ENCODE assay signal across 9 cellular contexts in genomic region chr9:96875460-96876142, GRCh38. TPM values are rescaled to one million over a fixed set of nuclear protein-coding genes. Genes with fewer than 3 reads are reported as not detected.
DNase-seq lines count a peak whose midpoint lies in the region; ATAC-seq, FAIRE-seq and TF ChIP-seq lines count a peak whose summit lies in the region.
"Had no signal": no experiment of that assay in that cellular context is flagged by ENCODE, and none has a peak within 500 bp of the region (broad histone marks: within the 10 kb centered on the region; RNA-seq: fewer than 3 reads in every experiment).

No MANE protein-coding gene starts in this region.

- no peaks in the 10 kb centered on the region for H3K27me3 ChIP-seq in aorta (ENCODE audit: control insufficient read depth in 1 of 2, insufficient read depth in 2 of 2, low read length in 1 of 2)

- peak; percentile 77 for DNase-seq in D721Med (ENCODE audit: insufficient read length, low spot score)
- DNase-seq in GM20000 (ENCODE audit: low spot score), result peak; percentile 86
- DNase-seq in HTR-8/SVneo (ENCODE audit: insufficient read length, low spot score), result peak; percentile 79
- peak; percentile 84 for DNase-seq in NOMO-1 treated with DMSO at 0.1 percent for 48 hours (lab: John Stamatoyannopoulos, UW; ENCODE audit: unreplicated experiment)
- DNase-seq in germinal center (ENCODE audit: low spot score), result peak; percentile 64
- DNase-seq in neural crest cell (ENCODE audit: low read depth, low spot score), result peak; percentile 80
- DNase-seq in aorta, result peak in 1 of 2 donors; percentile 48

- H3K4me3 ChIP-seq in aorta (ENCODE audit: low read length in 2 of 2), result peak overlapping the region in 1 of 2 donors; percentile 25

- no peaks in the 10 kb centered on the region for H3K9me3 Mint-ChIP-seq in activated T-helper 17 cell treated with anti-CD3 and anti-CD28 coated beads, Interleukin-2, amount 50 U/mL, for 72 hours
- peaks cover 2% of the 10 kb centered on the region for H3K9me3 Mint-ChIP-seq in neural crest cell

- FAIRE-seq in D721Med (lab: Jason Lieb, UNC), result no peak
- FAIRE-seq in HTR-8/SVneo (lab: Jason Lieb, UNC), result peak; percentile 40

- H3K36me3 ChIP-seq in aorta (ENCODE audit: control insufficient read depth in 1 of 2, insufficient read depth in 2 of 2, low read length in 1 of 2), result no peaks in the 10 kb centered on the region

- peak; percentile 38 for ATAC-seq in activated T-helper 17 cell treated with anti-CD3 and anti-CD28 coated beads, Interleukin-2, amount 50 U/mL, for 72 hours (replicated peaks)
- ATAC-seq in aorta (ENCODE audit: low FRiP score), result peak; percentile 54

- peaks cover 29% of the 10 kb centered on the region for H3K27me3 Mint-ChIP-seq in activated T-helper 17 cell treated with anti-CD3 and anti-CD28 coated beads, Interleukin-2, amount 50 U/mL, for 72 hours
- peaks cover 3% of the 10 kb centered on the region for H3K27me3 Mint-ChIP-seq in neural crest cell (ENCODE audit: low read depth)

- H3K9me3 ChIP-seq in aorta (ENCODE audit: control insufficient read depth, low read length), result no peaks in the 10 kb centered on the region

- H3K4me1 Mint-ChIP-seq in activated T-helper 17 cell treated with anti-CD3 and anti-CD28 coated beads, Interleukin-2, amount 50 U/mL, for 72 hours, result peaks cover 18% of the 10 kb centered on the region
- peaks cover 12% of the 10 kb centered on the region for H3K4me1 Mint-ChIP-seq in neural crest cell

- intact Hi-C loops in aorta (cut with DNase I), result no loop called here

- whole genome bisulfite sequencing in aorta, 2 donors, result 1% methylated on average over 43 of the region's 43 CpGs

- H3K27ac ChIP-seq in aorta (ENCODE audit: low read depth in 1 of 2, low read length in 2 of 2), result no peak overlapping the region

- peak overlapping the region; percentile 88 for H3K4me3 Mint-ChIP-seq in activated T-helper 17 cell treated with anti-CD3 and anti-CD28 coated beads, Interleukin-2, amount 50 U/mL, for 72 hours
- peak overlapping the region; percentile 90 for H3K4me3 Mint-ChIP-seq in neural crest cell

- peaks cover 0 to 2% of the 10 kb centered on the region in 2 donors for H3K4me1 ChIP-seq in aorta (ENCODE audit: control insufficient read depth in 1 of 2, insufficient read depth in 2 of 2, low read length in 2 of 2)

- peaks cover 6% of the 10 kb centered on the region for H3K36me3 Mint-ChIP-seq in activated T-helper 17 cell treated with anti-CD3 and anti-CD28 coated beads, Interleukin-2, amount 50 U/mL, for 72 hours (ENCODE audit: low read depth)
- peaks cover 3% of the 10 kb centered on the region for H3K36me3 Mint-ChIP-seq in neural crest cell (ENCODE audit: low read depth)

- TF ChIP-seq CTCF in D721Med (IDR thresholded peaks at IDR 0.05; ENCODE audit: insufficient read depth, missing control alignments) (peak; percentile 17), GM20000 (IDR thresholded peaks at IDR 0.05; ENCODE audit: extremely low read depth, missing control alignments) (no peak), neural crest cell (conservative IDR thresholded peaks at IDR 0.05) (peak; percentile 55)

- H3K27ac Mint-ChIP-seq in activated T-helper 17 cell treated with anti-CD3 and anti-CD28 coated beads, Interleukin-2, amount 50 U/mL, for 72 hours, result peak overlapping the region; percentile 71
- H3K27ac Mint-ChIP-seq in neural crest cell (ENCODE audit: unreplicated experiment), result no peak overlapping the region

RNA-seq across cellular contexts. Expression of gene ZNF782, which starts 21.3 kb away (rescaled TPM):
- total RNA-seq in activated T-helper 17 cell treated with anti-CD3 and anti-CD28 coated beads, Interleukin-2, amount 50 U/mL, for 72 hours, result 1 to 10 TPM; 5.6 to 5.7 TPM
- total RNA-seq in neural crest cell, result 7.9 and 8.7 TPM in 2 replicates
- 1 to 10 TPM; 6.7 to 9.5 TPM for total RNA-seq in aorta
- 1 to 10 TPM; 1.1 to 2.3 TPM for polyA plus RNA-seq in aorta

RNA-seq across cellular contexts. Expression of gene NUTM2G, which starts 53.0 kb away (rescaled TPM):
- total RNA-seq in activated T-helper 17 cell treated with anti-CD3 and anti-CD28 coated beads, Interleukin-2, amount 50 U/mL, for 72 hours, result not detected
- not detected in 2 replicates for total RNA-seq in neural crest cell
- not detected for total RNA-seq in aorta
- polyA plus RNA-seq in aorta, result not detected
- polyA plus RNA-seq: adipose tissue had no signal
